ENCODE assay signal across 9 cellular contexts in the genomic region with DNA sequence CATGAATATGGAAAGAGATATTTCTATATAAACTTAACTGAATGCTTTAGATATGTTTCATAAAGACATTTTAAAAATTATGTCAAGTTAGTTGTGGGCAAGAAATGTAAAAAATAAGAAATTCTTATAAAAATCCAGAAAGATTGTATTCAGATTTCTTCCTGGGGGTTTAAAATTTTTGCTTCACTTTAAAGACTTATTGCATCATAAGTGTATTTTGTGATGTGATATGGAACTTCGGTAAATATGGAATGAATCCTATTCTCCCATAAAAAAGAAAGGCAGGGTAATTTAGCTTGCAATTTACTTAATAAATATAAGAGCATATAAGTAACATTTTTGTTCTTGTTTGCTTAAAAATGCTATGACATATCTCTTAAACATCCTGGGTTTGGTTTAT.
"Had no signal": no experiment of that assay in that cellular context is flagged by ENCODE, and none has a peak within 500 bp of the region (broad histone marks: within the 10 kb centered on the region; RNA-seq: fewer than 3 reads in every experiment).

No MANE protein-coding gene starts in this region.

- H3K36me3 ChIP-seq: HAP-1 had no signal

- FAIRE-seq: H1, HTR-8/SVneo had no signal

- DNase-seq: H7, HFFc6, KBM-7 had no signal

- H3K4me2 ChIP-seq: GM23338, KMS-11 had no signal

- H3K9ac ChIP-seq: KMS-11 had no signal

- H3K4me1 ChIP-seq: HAP-1 had no signal

- H3K9me3 ChIP-seq: HAP-1 had no signal

- H3K4me3 ChIP-seq: GM23338, HAP-1 had no signal

- ATAC-seq: GM23338, HCT116 had no signal

- H3K27ac ChIP-seq: KMS-11 had no signal

- H2AFZ ChIP-seq: GM23338 had no signal
